10 cellular contexts compared by ENCODE assay signal in the genomic region with DNA sequence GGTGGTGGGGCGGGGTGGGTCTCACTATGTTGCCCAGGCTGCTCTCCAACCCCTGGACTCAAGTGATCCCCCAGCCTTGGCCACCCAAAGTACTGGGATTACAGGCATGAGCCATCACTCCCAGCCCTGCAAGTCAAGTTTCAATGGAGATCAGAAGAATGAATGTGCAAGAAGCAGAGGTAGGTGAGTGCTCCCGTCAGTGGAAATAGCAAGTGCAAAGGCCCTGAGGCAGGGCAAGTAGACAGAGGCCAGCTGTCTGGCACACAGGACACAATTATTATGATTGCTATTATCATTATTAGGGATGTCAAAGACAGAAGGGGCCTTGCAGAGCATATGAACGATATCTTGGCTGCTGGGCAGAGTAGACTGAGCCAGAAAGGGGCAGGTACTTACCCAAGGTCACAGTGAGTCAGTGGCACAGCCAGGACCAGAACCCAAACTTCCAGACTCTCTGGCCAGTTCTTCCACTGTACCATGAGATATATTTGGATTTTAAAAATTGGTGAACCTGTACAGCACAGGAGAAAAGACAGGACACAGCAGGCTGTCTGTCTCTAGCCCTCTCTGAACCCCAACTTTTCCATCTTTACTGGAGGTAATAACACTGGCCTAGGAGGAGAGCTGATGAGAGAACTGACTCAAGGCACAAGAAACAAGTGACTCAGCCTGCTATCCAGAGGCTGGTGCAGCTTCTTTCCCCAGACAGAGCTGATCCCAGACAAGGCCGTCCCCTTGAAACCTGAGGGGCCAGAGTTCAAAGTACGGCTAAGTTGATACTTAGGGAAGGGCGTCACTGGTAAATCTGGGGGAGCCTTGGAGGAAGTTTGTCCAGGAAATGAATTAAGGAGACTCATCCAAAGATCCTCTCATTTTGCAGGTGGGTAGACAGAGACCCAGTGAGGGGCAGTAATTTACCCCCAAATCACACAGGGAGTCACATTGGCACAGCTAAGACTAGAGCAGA. TPM values are rescaled to one million over a fixed set of nuclear protein-coding genes. Genes with fewer than 3 reads are reported as not detected.
DNase-seq lines count a peak whose midpoint lies in the region; ATAC-seq and TF ChIP-seq lines count a peak whose summit lies in the region.
"Had no signal": no experiment of that assay in that cellular context is flagged by ENCODE, and none has a peak within 500 bp of the region (broad histone marks: within the 10 kb centered on the region; RNA-seq: fewer than 3 reads in every experiment).

No MANE protein-coding gene starts in this region.

- intact Hi-C loops in tibial artery (cut with DNase I; ENCODE audit: low total_unique reads), result loop anchor here (10.0 kb wide), 1 partner anchor 61 kb away; no protein-coding TSS in a partner anchor

- DNase-seq in activated naive CD4-positive, alpha-beta T cell (lab: John Stamatoyannopoulos, UW), result no peak
- DNase-seq in activated naive CD8-positive, alpha-beta T cell treated with anti-CD3 and anti-CD28 coated beads for 36 hours, result no peak
- DNase-seq in left lobe of liver (ENCODE audit: low spot score), result no peak
- no peak for DNase-seq in tibial artery
- DNase-seq in cerebellar nuclear complex (lab: John Stamatoyannopoulos, UW), result no peak
- no peak for DNase-seq in COLO829 (ENCODE audit: low spot score)
- DNase-seq in GM10266 (ENCODE audit: extremely low spot score), result no peak
- DNase-seq: aorta had no signal

- peak overlapping the region; percentile 77 for H3K27ac Mint-ChIP-seq in activated naive CD4-positive, alpha-beta T cell treated with anti-CD3 and anti-CD28 coated beads, Interleukin-2, amount 50 U/mL, for 24 hours
- H3K27ac Mint-ChIP-seq in activated naive CD8-positive, alpha-beta T cell treated with anti-CD3 and anti-CD28 coated beads for 36 hours, result peak overlapping the region; percentile 78

- peak; percentile 2 for ATAC-seq in left lobe of liver

- no peaks in the 10 kb centered on the region for H3K36me3 Mint-ChIP-seq in activated naive CD4-positive, alpha-beta T cell treated with anti-CD3 and anti-CD28 coated beads, Interleukin-2, amount 50 U/mL, for 24 hours
- H3K36me3 Mint-ChIP-seq in activated naive CD8-positive, alpha-beta T cell treated with anti-CD3 and anti-CD28 coated beads for 36 hours, result peaks cover 8% of the 10 kb centered on the region

- H3K9me3 ChIP-seq in tibial artery, result no peaks in the 10 kb centered on the region

- H3K27ac ChIP-seq in tibial artery, result no peak overlapping the region

- H3K4me3 Mint-ChIP-seq in activated naive CD4-positive, alpha-beta T cell treated with anti-CD3 and anti-CD28 coated beads, Interleukin-2, amount 50 U/mL, for 24 hours, result peak overlapping the region; percentile 72
- peak overlapping the region; percentile 83 for H3K4me3 Mint-ChIP-seq in activated naive CD8-positive, alpha-beta T cell treated with anti-CD3 and anti-CD28 coated beads for 36 hours

- H3K4me1 Mint-ChIP-seq in activated naive CD4-positive, alpha-beta T cell treated with anti-CD3 and anti-CD28 coated beads, Interleukin-2, amount 50 U/mL, for 24 hours, result peaks cover 10% of the 10 kb centered on the region
- H3K4me1 Mint-ChIP-seq in activated naive CD8-positive, alpha-beta T cell treated with anti-CD3 and anti-CD28 coated beads for 36 hours, result peaks cover 14% of the 10 kb centered on the region

- H3K4me1 ChIP-seq in tibial artery, result peaks cover 0 to 20% (median 13%) of the 10 kb centered on the region in 4 donors

- peak overlapping the region; percentile 71 to 94 for H3K4me3 ChIP-seq in tibial artery

- H3K9me3 Mint-ChIP-seq in activated naive CD4-positive, alpha-beta T cell treated with anti-CD3 and anti-CD28 coated beads, Interleukin-2, amount 50 U/mL, for 24 hours, result no peaks in the 10 kb centered on the region
- H3K9me3 Mint-ChIP-seq in activated naive CD8-positive, alpha-beta T cell treated with anti-CD3 and anti-CD28 coated beads for 36 hours, result no peaks in the 10 kb centered on the region

- H3K27me3 ChIP-seq in tibial artery, result no peaks in the 10 kb centered on the region

- no peaks in the 10 kb centered on the region for H3K27me3 Mint-ChIP-seq in activated naive CD4-positive, alpha-beta T cell treated with anti-CD3 and anti-CD28 coated beads, Interleukin-2, amount 50 U/mL, for 24 hours
- no peaks in the 10 kb centered on the region for H3K27me3 Mint-ChIP-seq in activated naive CD8-positive, alpha-beta T cell treated with anti-CD3 and anti-CD28 coated beads for 36 hours

- H3K36me3 ChIP-seq in tibial artery, result peaks cover 17 to 19% (median 17%) of the 10 kb centered on the region in 3 donors

- TF ChIP-seq CTCF in tibial artery (IDR thresholded peaks at IDR 0.05) (no peak), GM10266 (IDR thresholded peaks at IDR 0.05; ENCODE audit: control insufficient read depth, insufficient read depth, low read depth, missing control alignments) (no peak)

RNA-seq across cellular contexts. Expression of gene HDHD3, which starts 1.4 kb away (rescaled TPM):
- 10 to 100 TPM; 12.2 to 14.4 TPM for total RNA-seq in activated naive CD8-positive, alpha-beta T cell treated with anti-CD3 and anti-CD28 coated beads for 36 hours
- total RNA-seq in left lobe of liver, result 76.9 TPM

RNA-seq across cellular contexts. Expression of gene ALAD, which starts 25.7 kb away (rescaled TPM):
- 10 to 100 TPM; 12.9 to 14.9 TPM for total RNA-seq in activated naive CD8-positive, alpha-beta T cell treated with anti-CD3 and anti-CD28 coated beads for 36 hours
- total RNA-seq in left lobe of liver, result 152 TPM

RNA-seq across cellular contexts. Expression of gene BSPRY, which starts 26.0 kb away (rescaled TPM):
- 10 to 100 TPM; 11.7 to 12.2 TPM for total RNA-seq in activated naive CD8-positive, alpha-beta T cell treated with anti-CD3 and anti-CD28 coated beads for 36 hours
- 0.33 TPM for total RNA-seq in left lobe of liver
- total RNA-seq: myocyte had no signal

RNA-seq across cellular contexts. Expression of gene POLE3, which starts 35.1 kb away (rescaled TPM):
- 10 to 100 TPM; 94.2 to 97.8 TPM for total RNA-seq in activated naive CD8-positive, alpha-beta T cell treated with anti-CD3 and anti-CD28 coated beads for 36 hours
- 14.3 TPM for total RNA-seq in left lobe of liver

RNA-seq across cellular contexts. Expression of gene C9orf43, which starts 35.2 kb away (rescaled TPM):
- total RNA-seq in activated naive CD8-positive, alpha-beta T cell treated with anti-CD3 and anti-CD28 coated beads for 36 hours, result 1 to 10 TPM in 1 of 2 experiments, under 1 TPM in 1; 0.99 to 1.0 TPM
- 0.96 TPM for total RNA-seq in left lobe of liver
